Comparison of ENCODE assay signal across 30 cellular contexts in genomic region chr11:44189986-44190882, GRCh38.
A peak's percentile ranks its signal among the peaks of the same experiment; 100 is the strongest.
DNase-seq lines count a peak whose midpoint lies in the region; ATAC-seq and TF ChIP-seq lines count a peak whose summit lies in the region.
"Had no signal": no experiment of that assay in that cellular context is flagged by ENCODE, and none has a peak within 500 bp of the region (broad histone marks: within the 10 kb centered on the region; RNA-seq: fewer than 3 reads in every experiment).

No MANE protein-coding gene starts in this region.

- H3K79me2 ChIP-seq in trophoblast cell (ENCODE audit: control insufficient read depth, insufficient read depth, low read length, poor library complexity), result no peaks in the 10 kb centered on the region

- H3K4me3 ChIP-seq in choroid plexus epithelial cell (ENCODE audit: low read depth, low read length) (no peak overlapping the region), trophoblast cell (ENCODE audit: low read depth, low read length) (no peak overlapping the region)
- H3K4me3 ChIP-seq: GM23248, left ventricle myocardium inferior, ovary, Peyer's patch, upper lobe of left lung had no signal

- no peaks in the 10 kb centered on the region for H3K27me3 ChIP-seq in trophoblast cell (ENCODE audit: insufficient read depth, low read length)
- H3K27me3 ChIP-seq: brain microvascular endothelial cell, ovary, Peyer's patch, upper lobe of left lung had no signal

- no peak overlapping the region for H3K4me3 Mint-ChIP-seq in activated CD8-positive, alpha-beta T cell treated with anti-CD3 and anti-CD28 coated beads for 36 hours
- H3K4me3 Mint-ChIP-seq in activated CD8-positive, alpha-beta T cell treated with anti-CD3 and anti-CD28 coated beads, Interleukin-2, amount 10 ng/mL, durations not matched to agents 7 days and 5 days, result no peak overlapping the region
- H3K4me3 Mint-ChIP-seq: activated CD4-positive, alpha-beta memory T cell treated with anti-CD3 and anti-CD28 coated beads for 36 hours; B cell; neural crest cell; stimulated activated memory B cell treated with anti-CD40 and anti-IgM and Interleukin-4, amounts not matched to agents 10 μg/mL and 1 μg/mL and 100 μg/mL, for 72 hours; T-cell had no signal

- CTCF ChIA-PET in activated CD8-positive, alpha-beta T cell treated with anti-CD3 and anti-CD28 coated beads for 36 hours (lab: Charles Lee), result interaction anchor here (0.6 to 1.0 kb wide), 2 partner anchors 85 to 1943 kb away, joined by 3 read pairs; no protein-coding TSS in a partner anchor
- CTCF ChIA-PET in activated CD8-positive, alpha-beta T cell treated with anti-CD3 and anti-CD28 coated beads, Interleukin-2, amount 10 ng/mL, durations not matched to agents 7 days and 5 days (lab: Charles Lee), result no interaction called here

- no peak overlapping the region for H3K14ac ChIP-seq in trophoblast cell (ENCODE audit: low read length)

- no peak overlapping the region for H3K18ac ChIP-seq in trophoblast cell (ENCODE audit: low read length)

- no CpG with 5 or more reads among the region's 5 CpGs for WGBS in trophoblast cell (ENCODE audit: extremely low coverage, insufficient coverage, insufficient read length)

- H2BK120ac ChIP-seq in trophoblast cell (ENCODE audit: insufficient read depth, low read length, poor library complexity), result no peak overlapping the region

- no peaks in the 10 kb centered on the region for H3K9me3 ChIP-seq in trophoblast cell (ENCODE audit: insufficient read depth, low read depth, low read length)
- H3K9me3 ChIP-seq: ovary had no signal

- H4K8ac ChIP-seq in trophoblast cell (ENCODE audit: low read depth, low read length), result no peak overlapping the region

- H3K36me3 Mint-ChIP-seq in activated CD8-positive, alpha-beta T cell treated with anti-CD3 and anti-CD28 coated beads for 36 hours (ENCODE audit: low read depth), result peaks cover 54% of the 10 kb centered on the region
- peaks cover 25% of the 10 kb centered on the region for H3K36me3 Mint-ChIP-seq in activated CD8-positive, alpha-beta T cell treated with anti-CD3 and anti-CD28 coated beads, Interleukin-2, amount 10 ng/mL, durations not matched to agents 7 days and 5 days (ENCODE audit: low read depth)

- intact Hi-C loops in activated CD8-positive, alpha-beta T cell treated with anti-CD3 and anti-CD28 coated beads for 36 hours (cut with micrococcal nuclease), result no loop called here

- H3K4me2 ChIP-seq in trophoblast cell (ENCODE audit: low read length), result peak overlapping the region; percentile 22

- POLR2A ChIA-PET in activated CD8-positive, alpha-beta T cell treated with anti-CD3 and anti-CD28 coated beads for 36 hours (lab: Charles Lee), result interaction anchor here (1.0 kb wide), 1 partner anchor 80 kb away, joined by 4 read pairs; no protein-coding TSS in a partner anchor
- POLR2A ChIA-PET in activated CD8-positive, alpha-beta T cell treated with anti-CD3 and anti-CD28 coated beads, Interleukin-2, amount 10 ng/mL, durations not matched to agents 7 days and 5 days (lab: Charles Lee), result no interaction called here

- H3K27ac ChIP-seq in trophoblast cell (ENCODE audit: low read depth, low read length), result peak overlapping the region; percentile 12
- H3K27ac ChIP-seq: brain microvascular endothelial cell, GM23248, left ventricle myocardium inferior, ovary, Peyer's patch, upper lobe of left lung had no signal

- peak; percentile 17 for ATAC-seq in activated CD8-positive, alpha-beta T cell treated with anti-CD3 and anti-CD28 coated beads for 36 hours
- no peak for ATAC-seq in activated CD8-positive, alpha-beta T cell treated with anti-CD3 and anti-CD28 coated beads, Interleukin-2, amount 10 ng/mL, durations not matched to agents 7 days and 5 days
- ATAC-seq: activated CD4-positive, CD25-positive, alpha-beta regulatory T cell treated with anti-CD3 and anti-CD28 coated beads, Interleukin-2, amount 50 U/mL, for 24 hours; stimulated activated memory B cell treated with anti-CD40 and anti-IgM and Interleukin-4, amounts not matched to agents 10 μg/mL and 1 μg/mL and 100 μg/mL, for 72 hours; T-cell had no signal

- DNase-seq in activated CD8-positive, alpha-beta T cell treated with anti-CD3 and anti-CD28 coated beads for 36 hours, result no peak
- no peak for DNase-seq in activated CD8-positive, alpha-beta T cell treated with anti-CD3 and anti-CD28 coated beads, Interleukin-2, amount 10 ng/mL, durations not matched to agents 7 days and 5 days
- peak; percentile 55 for DNase-seq in MV-4-11 (lab: John Stamatoyannopoulos, UW)
- peak; percentile 50 for DNase-seq in choroid plexus epithelial cell (ENCODE audit: low read depth)
- DNase-seq in trophoblast cell, result peak in 1 of 2 donors; percentile 32
- no peak for DNase-seq in CD1c-positive myeloid dendritic cell (ENCODE audit: extremely low spot score)
- DNase-seq in COLO668 (lab: John Stamatoyannopoulos, UW; ENCODE audit: unreplicated experiment), result no peak
- DNase-seq in activated CD4-positive, alpha-beta T cell treated with anti-CD3 and anti-CD28 coated beads for 48 hours, result no peak
- DNase-seq: activated CD4-positive, alpha-beta memory T cell treated with anti-CD3 and anti-CD28 coated beads for 36 hours; activated CD8-positive, alpha-beta memory T cell treated with anti-CD3 and anti-CD28 coated beads, Interleukin-2, amount 50 U/mL, for 48 hours; activated naive CD4-positive, alpha-beta T cell treated with anti-CD3 and anti-CD28 coated beads, Interleukin-2, amount 50 U/mL, for 16 hours; amygdala; brain microvascular endothelial cell; GM23248; islet precursor cell; KG1; left ventricle myocardium inferior; NCI-H1417 treated with DMSO at 0.1 percent for 48 hours; NCI-H526 treated with DMSO at 0.1 percent for 48 hours; NK-92 treated with Interleukin-12 subunit alpha and Interleukin-12 subunit beta, amount 100 ng/mL, for 24 hours; ovary; Peyer's patch; SIG-M5; T-cell; upper lobe of left lung had no signal

- no peak overlapping the region for H3K27ac Mint-ChIP-seq in activated CD8-positive, alpha-beta T cell treated with anti-CD3 and anti-CD28 coated beads for 36 hours
- H3K27ac Mint-ChIP-seq in activated CD8-positive, alpha-beta T cell treated with anti-CD3 and anti-CD28 coated beads, Interleukin-2, amount 10 ng/mL, durations not matched to agents 7 days and 5 days, result no peak overlapping the region
- H3K27ac Mint-ChIP-seq: activated CD4-positive, alpha-beta memory T cell treated with anti-CD3 and anti-CD28 coated beads for 36 hours; activated T-helper 2 cell treated with anti-CD3 and anti-CD28 coated beads, Interferon-gamma antibody, Interleukin-2, Interleukin-4, amounts not matched to agents 10 μg/mL and 5 μg/mL and 100 μg/mL, durations not matched to agents 14 hours and 24 hours and 36 hours; B cell; stimulated activated memory B cell treated with anti-CD40 and anti-IgM and Interleukin-4, amounts not matched to agents 10 μg/mL and 1 μg/mL and 100 μg/mL, for 72 hours; T-cell had no signal

- no peak overlapping the region for H3K9ac ChIP-seq in trophoblast cell (ENCODE audit: low read length)
- H3K9ac ChIP-seq: GM23248 had no signal

- H3K4me1 Mint-ChIP-seq in activated CD8-positive, alpha-beta T cell treated with anti-CD3 and anti-CD28 coated beads for 36 hours (ENCODE audit: low read depth), result peaks cover 32% of the 10 kb centered on the region
- no peaks in the 10 kb centered on the region for H3K4me1 Mint-ChIP-seq in activated CD8-positive, alpha-beta T cell treated with anti-CD3 and anti-CD28 coated beads, Interleukin-2, amount 10 ng/mL, durations not matched to agents 7 days and 5 days (ENCODE audit: low read depth)
- H3K4me1 Mint-ChIP-seq: B cell; stimulated activated memory B cell treated with anti-CD40 and anti-IgM and Interleukin-4, amounts not matched to agents 10 μg/mL and 1 μg/mL and 100 μg/mL, for 72 hours had no signal

- no peak overlapping the region for H3K4ac ChIP-seq in trophoblast cell (ENCODE audit: low read depth, low read length)

- no peaks in the 10 kb centered on the region for H3K27me3 Mint-ChIP-seq in activated CD8-positive, alpha-beta T cell treated with anti-CD3 and anti-CD28 coated beads for 36 hours
- H3K27me3 Mint-ChIP-seq in activated CD8-positive, alpha-beta T cell treated with anti-CD3 and anti-CD28 coated beads, Interleukin-2, amount 10 ng/mL, durations not matched to agents 7 days and 5 days (ENCODE audit: low read depth), result no peaks in the 10 kb centered on the region
- H3K27me3 Mint-ChIP-seq: activated CD4-positive, alpha-beta memory T cell treated with anti-CD3 and anti-CD28 coated beads for 36 hours; B cell; stimulated activated memory B cell treated with anti-CD40 and anti-IgM and Interleukin-4, amounts not matched to agents 10 μg/mL and 1 μg/mL and 100 μg/mL, for 72 hours; T-cell had no signal

- no peak overlapping the region for H4K12ac ChIP-seq in trophoblast cell (ENCODE audit: low read depth, low read length)

- H3K36me3 ChIP-seq in trophoblast cell (ENCODE audit: control insufficient read depth in 1 of 2, insufficient read depth in 2 of 2, low read length in 2 of 2), result no peaks in the 10 kb centered on the region
- H3K36me3 ChIP-seq: brain microvascular endothelial cell, ovary had no signal

- no peak overlapping the region for H3K23ac ChIP-seq in trophoblast cell (ENCODE audit: low read length)

- H4K91ac ChIP-seq in trophoblast cell (ENCODE audit: low read depth, low read length), result no peak overlapping the region

- H3K9me3 Mint-ChIP-seq in activated CD8-positive, alpha-beta T cell treated with anti-CD3 and anti-CD28 coated beads for 36 hours, result peaks cover 13% of the 10 kb centered on the region
- H3K9me3 Mint-ChIP-seq in activated CD8-positive, alpha-beta T cell treated with anti-CD3 and anti-CD28 coated beads, Interleukin-2, amount 10 ng/mL, durations not matched to agents 7 days and 5 days (ENCODE audit: insufficient read depth), result peaks cover 15% of the 10 kb centered on the region

- no peak overlapping the region for H2AFZ ChIP-seq in trophoblast cell (ENCODE audit: insufficient read depth, low read length, poor library complexity)
- H2AFZ ChIP-seq: GM23248 had no signal

- no peak overlapping the region for H2AK5ac ChIP-seq in trophoblast cell (ENCODE audit: low read length)

- no peak for TF ChIP-seq CTCF in activated CD8-positive, alpha-beta T cell treated with anti-CD3 and anti-CD28 coated beads for 36 hours (IDR thresholded peaks at IDR 0.05)
- no peak for TF ChIP-seq CTCF in choroid plexus epithelial cell (conservative IDR thresholded peaks at IDR 0.05; ENCODE audit: low read depth, low read length)

- H3K4me1 ChIP-seq in trophoblast cell (ENCODE audit: control insufficient read depth in 1 of 2, insufficient read depth in 2 of 2, low read length in 2 of 2), result peaks cover 11% of the 10 kb centered on the region in 2 experiments
- H3K4me1 ChIP-seq: Peyer's patch had no signal

- H2BK5ac ChIP-seq in trophoblast cell (ENCODE audit: low read depth, low read length, poor library complexity), result no peak overlapping the region

- no peak overlapping the region for H2BK12ac ChIP-seq in trophoblast cell (ENCODE audit: low read length)

- H3K79me1 ChIP-seq in trophoblast cell (ENCODE audit: low read length), result no peaks in the 10 kb centered on the region

Comparison
In these comparisons a context has a peak if more than half of its experiments do, and no peak if none do; other contexts are left out.
1. DNase-seq: peak in MV-4-11 (single experiment) and choroid plexus epithelial cell (single experiment); none in activated CD8-positive, alpha-beta T cell treated with anti-CD3 and anti-CD28 coated beads for 36 hours (single experiment), activated CD8-positive, alpha-beta T cell treated with anti-CD3 and anti-CD28 coated beads, Interleukin-2, amount 10 ng/mL, durations not matched to agents 7 days and 5 days (single experiment), CD1c-positive myeloid dendritic cell (single experiment), COLO668 (single experiment) and activated CD4-positive, alpha-beta T cell treated with anti-CD3 and anti-CD28 coated beads for 48 hours (single experiment).